Comparison of ENCODE assay signal across 10 cellular contexts in the genomic region with DNA sequence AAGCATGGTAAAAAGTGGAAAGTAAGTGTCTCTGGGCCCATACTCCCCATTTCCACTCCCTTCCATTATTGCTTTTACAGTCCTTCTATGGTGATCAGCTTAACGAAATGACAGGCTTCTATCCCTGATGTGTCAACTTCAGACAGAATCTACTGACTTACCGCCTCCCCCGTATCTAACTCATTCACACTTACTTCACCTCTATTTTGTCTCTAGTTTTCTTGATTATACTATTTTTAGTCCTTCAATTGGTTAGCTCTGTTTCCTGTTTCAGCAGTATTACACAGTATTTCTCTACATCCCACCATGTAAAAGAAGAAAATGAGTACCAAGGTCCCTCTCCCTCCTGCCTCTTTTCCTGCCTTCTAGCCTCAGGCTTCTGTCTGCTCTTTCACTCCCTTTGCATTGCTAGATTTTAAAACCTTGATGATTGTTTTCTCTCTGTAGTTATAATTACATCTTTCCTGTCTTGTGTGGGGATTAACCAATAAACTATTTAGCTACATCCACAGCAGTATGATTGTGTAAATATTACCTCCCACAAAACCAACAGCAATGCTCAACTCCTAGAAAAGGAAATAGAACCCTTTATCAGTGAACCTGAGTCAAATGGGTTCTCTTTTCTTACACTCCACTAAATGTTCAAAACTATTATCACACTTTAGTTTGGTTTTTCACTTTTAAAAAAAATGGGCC. TPM values are rescaled to one million over a fixed set of nuclear protein-coding genes. Genes with fewer than 3 reads are reported as not detected.
DNase-seq lines count a peak whose midpoint lies in the region; ATAC-seq and TF ChIP-seq lines count a peak whose summit lies in the region.
"Had no signal": no experiment of that assay in that cellular context is flagged by ENCODE, and none has a peak within 500 bp of the region (broad histone marks: within the 10 kb centered on the region; RNA-seq: fewer than 3 reads in every experiment).

No MANE protein-coding gene starts in this region.

- H3K4me3 ChIP-seq in heart left ventricle = no peak overlapping the region
- H3K4me3 ChIP-seq in PC-3 (ENCODE audit: low read length) = no peak overlapping the region
- no peak overlapping the region for H3K4me3 ChIP-seq in transverse colon
- H3K4me3 ChIP-seq: thoracic aorta had no signal

- in situ Hi-C loops in transverse colon (cut with MboI; ENCODE audit: low pct_ligation_motif_present in 1 of 4, low pct_unique_long_range_greater_than_20kb in 1 of 4, low sequenced_read_pairs in 3 of 4) = no loop called here

- H3K4me1 ChIP-seq in heart left ventricle = peaks cover 0 to 58% (median 25%) of the 10 kb centered on the region in 12 donors
- no peaks in the 10 kb centered on the region for H3K4me1 ChIP-seq in PC-3 (ENCODE audit: insufficient read depth, low read length)
- peaks cover 40 to 68% (median 54%) of the 10 kb centered on the region in 4 donors for H3K4me1 ChIP-seq in transverse colon

- no peak overlapping the region for H3K9ac ChIP-seq in PC-3 (ENCODE audit: low read length)

- H3K9me3 ChIP-seq in heart left ventricle (no peaks in the 10 kb centered on the region), PC-3 (ENCODE audit: low read length) (no peaks in the 10 kb centered on the region), transverse colon (no peaks in the 10 kb centered on the region)
- H3K9me3 ChIP-seq: thoracic aorta had no signal

- no peaks in the 10 kb centered on the region for H3F3A ChIP-seq in PC-3 (ENCODE audit: low read length, unreplicated experiment)

- no TSS peak for BruUV-seq in PC-3 (replicated peaks; lab: Mats Ljungman, UMichigan)

- H3K9me2 ChIP-seq in PC-3 (replicated peaks; ENCODE audit: low read length) = no peaks in the 10 kb centered on the region

- no peak for TF ChIP-seq POLR2A in heart left ventricle (IDR thresholded peaks at IDR 0.05)
- TF ChIP-seq POLR2A in transverse colon (IDR thresholded peaks at IDR 0.05) = no peak

- intact Hi-C loops in heart left ventricle (cut with DNase I) = loop anchor here in 5 of 10 donors (5.0 to 10.0 kb wide), 4 partner anchors 54 to 147 kb away; a partner anchor contains a TSS
- intact Hi-C loops in Right ventricle myocardium superior (cut with DNase I) = loop anchor here (10.0 kb wide), 1 partner anchor 57 kb away; a partner anchor contains a TSS
- intact Hi-C loops in PC-3 (cut with micrococcal nuclease) = no loop called here
- intact Hi-C loops in transverse colon (cut with DNase I; ENCODE audit: low total_unique reads) = no loop called here

- 65 to 75% (median 72%) methylated on average over 3 of the region's 3 CpGs for WGBS in heart left ventricle, 4 donors
- 38 to 72% methylated on average over 3 of the region's 3 CpGs for WGBS in transverse colon (ENCODE audit: low coverage in 1 of 2), 2 donors

- no peaks in the 10 kb centered on the region for H3K27me3 ChIP-seq in heart left ventricle
- no peaks in the 10 kb centered on the region for H3K27me3 ChIP-seq in PC-3 (ENCODE audit: low read length)
- no peaks in the 10 kb centered on the region for H3K27me3 ChIP-seq in transverse colon

- CTCF ChIA-PET in PC-3 (lab: Charles Lee) = no interaction called here

- no peaks in the 10 kb centered on the region for H4K20me1 ChIP-seq in PC-3 (ENCODE audit: low read length)

- TF ChIP-seq CTCF in heart left ventricle (IDR thresholded peaks at IDR 0.05) (no peak), PC-3 (conservative IDR thresholded peaks at IDR 0.05; ENCODE audit: low read depth, low read length) (no peak), transverse colon (IDR thresholded peaks at IDR 0.05) (no peak)

- no peak for ATAC-seq in heart left ventricle
- no peak for ATAC-seq in Right ventricle myocardium superior (ENCODE audit: poor library complexity)
- peak; percentile 29; the same call in 1 of the 2 replicates for ATAC-seq in PC-3

- H3K36me3 ChIP-seq in heart left ventricle (peaks cover 0 to 5% (median 0%) of the 10 kb centered on the region in 9 donors), PC-3 (ENCODE audit: low read depth, low read length) (no peaks in the 10 kb centered on the region), transverse colon (no peaks in the 10 kb centered on the region)
- H3K36me3 ChIP-seq: thoracic aorta had no signal

- H3K79me2 ChIP-seq in PC-3 (ENCODE audit: low read length) = no peaks in the 10 kb centered on the region

- POLR2A ChIA-PET in PC-3 (lab: Charles Lee; ENCODE audit: unreplicated experiment) = no interaction called here

- no peak overlapping the region for H3K4me2 ChIP-seq in PC-3 (ENCODE audit: low read length)

- TF ChIP-seq EP300 in transverse colon (IDR thresholded peaks at IDR 0.05; ENCODE audit: low read depth) = no peak

- no peak for DNase-seq in heart left ventricle
- no peak for DNase-seq in Right ventricle myocardium superior
- no peak for DNase-seq in PC-3
- no peak for DNase-seq in epithelial cell of prostate (ENCODE audit: low read depth, low spot score)
- no peak for DNase-seq in transverse colon
- DNase-seq in SW480 (ENCODE audit: low spot score) = no peak
- no peak for DNase-seq in DMS53 (lab: John Stamatoyannopoulos, UW)
- DNase-seq in EL = no peak
- DNase-seq: stimulated activated CD4-positive, alpha-beta T cell treated with anti-CD3 and anti-CD28 coated beads, Interleukin-15, amount 100 ng/mL, for 24 hours had no signal

- H2AFZ ChIP-seq in PC-3 (ENCODE audit: low read length) = no peak overlapping the region

- peak overlapping the region in 10 of 12 donors; percentile 29 to 81 (median 52) for H3K27ac ChIP-seq in heart left ventricle
- H3K27ac ChIP-seq in PC-3 (ENCODE audit: low read length) = no peak overlapping the region
- H3K27ac ChIP-seq in epithelial cell of prostate = peak overlapping the region; percentile 68
- H3K27ac ChIP-seq in transverse colon = peak overlapping the region; percentile 70 to 82 (median 74)
- H3K27ac ChIP-seq: thoracic aorta had no signal

RNA-seq across cellular contexts. Expression of a gene that starts 53.4 kb away (rescaled TPM):
- 10 to 100 TPM in 7 of 9 donors, 1 to 10 TPM in 2; 8.7 to 34.1 (median 13.3) TPM for total RNA-seq in heart left ventricle
- 1 to 10 TPM; 4.8 to 6.8 TPM for polyA plus RNA-seq in heart left ventricle
- total RNA-seq in Right ventricle myocardium superior = 12.2 TPM
- 0.51 and 0.86 TPM in 2 replicates for total RNA-seq in PC-3 (2014; rRNA removed)
- total RNA-seq in transverse colon = 10 to 100 TPM; 36.3 to 54.9 (median 47.1) TPM
